Comparison of ENCODE assay signal across 23 cellular contexts in genomic region chr10:114881462-114881861, GRCh38. TPM values are rescaled to one million over a fixed set of nuclear protein-coding genes. Genes with fewer than 3 reads are reported as not detected.
DNase-seq lines count a peak whose midpoint lies in the region; ATAC-seq, FAIRE-seq and TF ChIP-seq lines count a peak whose summit lies in the region.
"Had no signal": no experiment of that assay in that cellular context is flagged by ENCODE, and none has a peak within 500 bp of the region (broad histone marks: within the 10 kb centered on the region; RNA-seq: fewer than 3 reads in every experiment).

No MANE protein-coding gene starts in this region.

- peaks cover 39% of the 10 kb centered on the region for H3K4me1 Mint-ChIP-seq in endodermal cell
- H3K4me1 Mint-ChIP-seq in nephron: peaks cover 59% of the 10 kb centered on the region

- H3K27me3 ChIP-seq in HUES6 (ENCODE audit: control insufficient read depth, insufficient read depth, low read length): no peaks in the 10 kb centered on the region
- no peaks in the 10 kb centered on the region for H3K27me3 ChIP-seq in endodermal cell (ENCODE audit: control insufficient read depth, insufficient read depth, low read length, poor library complexity, severe bottlenecking)
- H3K27me3 ChIP-seq: BE2C, colonic mucosa, tibial artery had no signal

- H3K9me3 ChIP-seq in HUES6 (ENCODE audit: control insufficient read depth, insufficient read depth, low read depth, low read length): no peaks in the 10 kb centered on the region
- H3K9me3 ChIP-seq in endodermal cell (ENCODE audit: control insufficient read depth, low read length): no peaks in the 10 kb centered on the region
- H3K9me3 ChIP-seq: BE2C, colonic mucosa, HAP-1, heart right ventricle, tibial artery had no signal

- DNase-seq in endodermal cell (peak; percentile 77), RCC 7860 (ENCODE audit: low spot score) (no peak), NCI-H69 (lab: John Stamatoyannopoulos, UW) (no peak)
- no peak for DNase-seq in activated T-cell treated with anti-CD3 and anti-CD28 coated beads, Interleukin-2, amount 50 U/mL, for 48 hours
- DNase-seq: activated CD4-positive, alpha-beta T cell treated with anti-CD3 and anti-CD28 coated beads, Interleukin-2, amount 10 ng/mL, durations not matched to agents 24 days and 14 days; activated naive CD8-positive, alpha-beta T cell treated with anti-CD3 and anti-CD28 coated beads, Interleukin-2, amount 10 ng/mL, durations not matched to agents 7 days and 5 days; BE2C; colonic mucosa; COR-L47; DND-41; heart right ventricle; naive thymus-derived CD4-positive, alpha-beta T cell; NCI-H1417; NCI-H524; stimulated activated naive CD8-positive, alpha-beta T cell treated with anti-CD3 and anti-CD28 coated beads, Interleukin-15, Interleukin-2, amounts not matched to agents 100 U/mL and 50 U/mL, for 24 hours; tibial artery had no signal

- H3K27ac ChIP-seq in HUES6 (ENCODE audit: low read depth, low read length): peak overlapping the region; percentile 67; the same call in 1 of the 2 replicates
- no peak overlapping the region for H3K27ac ChIP-seq in endodermal cell (ENCODE audit: low read depth, low read length)
- H3K27ac ChIP-seq: colonic mucosa, heart right ventricle, tibial artery had no signal

- H3K27ac Mint-ChIP-seq in endodermal cell (no peak overlapping the region), nephron (peak overlapping the region; percentile 96 to 98 (median 96))
- H3K27ac Mint-ChIP-seq: activated CD4-positive, alpha-beta T cell treated with anti-CD3 and anti-CD28 coated beads, Interleukin-2, amount 10 ng/mL, durations not matched to agents 24 days and 14 days; activated naive CD8-positive, alpha-beta T cell treated with anti-CD3 and anti-CD28 coated beads, Interleukin-2, amount 10 ng/mL, durations not matched to agents 7 days and 5 days; activated T-helper 2 cell treated with anti-CD3 and anti-CD28 coated beads, Interferon-gamma antibody, Interleukin-2, Interleukin-4, amounts not matched to agents 10 μg/mL and 5 μg/mL and 100 μg/mL, durations not matched to agents 14 hours and 24 hours and 36 hours; naive thymus-derived CD4-positive, alpha-beta T cell had no signal

- no peak for ATAC-seq in HG03520 (IDR thresholded peaks at IDR 0.05; ENCODE audit: unreplicated experiment)
- ATAC-seq: naive thymus-derived CD4-positive, alpha-beta T cell; stimulated activated naive CD8-positive, alpha-beta T cell treated with anti-CD3 and anti-CD28 coated beads, Interleukin-15, Interleukin-2, amounts not matched to agents 100 U/mL and 50 U/mL, for 24 hours had no signal

- H3K36me3 Mint-ChIP-seq in endodermal cell (ENCODE audit: low read depth): no peaks in the 10 kb centered on the region
- H3K36me3 Mint-ChIP-seq in nephron (ENCODE audit: low read depth): no peaks in the 10 kb centered on the region
- H3K36me3 Mint-ChIP-seq: activated naive CD8-positive, alpha-beta T cell treated with anti-CD3 and anti-CD28 coated beads, Interleukin-2, amount 10 ng/mL, durations not matched to agents 7 days and 5 days; naive thymus-derived CD4-positive, alpha-beta T cell had no signal

- 61 to 63% methylated on average over 3 of the region's 3 CpGs for WGBS in endodermal cell (ENCODE audit: insufficient coverage in 1 of 2, insufficient read length in 1 of 2), 2 experiments

- H3K4me3 ChIP-seq in HUES6 (ENCODE audit: low read depth, low read length): peak overlapping the region; percentile 18; the same call in 1 of the 2 replicates
- no peak overlapping the region for H3K4me3 ChIP-seq in endodermal cell (ENCODE audit: low read length)
- H3K4me3 ChIP-seq: colonic mucosa, HAP-1, heart right ventricle, tibial artery had no signal

- H3K27me3 Mint-ChIP-seq in endodermal cell (ENCODE audit: insufficient read depth): peaks cover 7% of the 10 kb centered on the region
- peaks cover 8% of the 10 kb centered on the region for H3K27me3 Mint-ChIP-seq in nephron (ENCODE audit: low read depth)

- H3K36me3 ChIP-seq in HUES6 (ENCODE audit: control insufficient read depth, insufficient read depth, low read length): no peaks in the 10 kb centered on the region
- H3K36me3 ChIP-seq in endodermal cell (ENCODE audit: control insufficient read depth, insufficient read depth, low read length): no peaks in the 10 kb centered on the region
- H3K36me3 ChIP-seq: BE2C, colonic mucosa, HAP-1, heart right ventricle, tibial artery had no signal

- H3K4me1 ChIP-seq in HUES6 (ENCODE audit: control insufficient read depth, insufficient read depth, low read length) (peaks cover 36% of the 10 kb centered on the region), endodermal cell (ENCODE audit: control insufficient read depth, insufficient read depth, low read length) (peaks cover 11% of the 10 kb centered on the region)
- H3K4me1 ChIP-seq: colonic mucosa had no signal

- FAIRE-seq in RCC 7860 (lab: Jason Lieb, UNC): no peak
- FAIRE-seq: islet of Langerhans, TTC549 had no signal

- H3K9me3 Mint-ChIP-seq in endodermal cell: no peaks in the 10 kb centered on the region
- no peaks in the 10 kb centered on the region for H3K9me3 Mint-ChIP-seq in nephron
- H3K9me3 Mint-ChIP-seq: activated CD4-positive, alpha-beta T cell treated with anti-CD3 and anti-CD28 coated beads, Interleukin-2, amount 10 ng/mL, durations not matched to agents 24 days and 14 days; activated naive CD8-positive, alpha-beta T cell treated with anti-CD3 and anti-CD28 coated beads, Interleukin-2, amount 10 ng/mL, durations not matched to agents 7 days and 5 days; activated T-helper 2 cell treated with anti-CD3 and anti-CD28 coated beads, Interferon-gamma antibody, Interleukin-2, Interleukin-4, amounts not matched to agents 10 μg/mL and 5 μg/mL and 100 μg/mL, durations not matched to agents 14 hours and 24 hours and 36 hours; naive thymus-derived CD4-positive, alpha-beta T cell had no signal

- H3K4me3 Mint-ChIP-seq in endodermal cell: no peak overlapping the region
- H3K4me3 Mint-ChIP-seq in nephron: peak overlapping the region; percentile 11 to 66 (median 39)
- H3K4me3 Mint-ChIP-seq: activated CD4-positive, alpha-beta T cell treated with anti-CD3 and anti-CD28 coated beads, Interleukin-2, amount 10 ng/mL, durations not matched to agents 24 days and 14 days; activated naive CD8-positive, alpha-beta T cell treated with anti-CD3 and anti-CD28 coated beads, Interleukin-2, amount 10 ng/mL, durations not matched to agents 7 days and 5 days; naive thymus-derived CD4-positive, alpha-beta T cell had no signal

- TF ChIP-seq CTCF in endodermal cell (conservative IDR thresholded peaks at IDR 0.05): no peak
- no peak for TF ChIP-seq CTCF in nephron (IDR thresholded peaks at IDR 0.05; ENCODE audit: unreplicated experiment in 3 of 3)

- H3K9ac ChIP-seq in HUES6 (ENCODE audit: low read length): peak overlapping the region; percentile 1
- no peak overlapping the region for H3K9ac ChIP-seq in endodermal cell (ENCODE audit: extremely low read depth, low read length, poor library complexity, severe bottlenecking)

RNA-seq across cellular contexts. Expression of gene TRUB1, which starts 56.5 kb away (rescaled TPM):
- total RNA-seq in endodermal cell: 10 to 100 TPM; 18.5 to 18.8 TPM
- 24.8 TPM for polyA plus RNA-seq in endodermal cell (2013, experiment 1 of 2)
- polyA plus RNA-seq in endodermal cell (2013, experiment 2 of 2): 22.6 TPM

RNA-seq across cellular contexts. Expression of gene FHIP2A, which starts 59.9 kb away (rescaled TPM):
- total RNA-seq in endodermal cell: 10 to 100 TPM; 24.4 to 28.8 TPM
- polyA plus RNA-seq in endodermal cell (2013, experiment 1 of 2): 14.6 TPM
- 14.4 TPM for polyA plus RNA-seq in endodermal cell (2013, experiment 2 of 2)
